1 cellular context compared by ENCODE assay signal in the genomic region with DNA sequence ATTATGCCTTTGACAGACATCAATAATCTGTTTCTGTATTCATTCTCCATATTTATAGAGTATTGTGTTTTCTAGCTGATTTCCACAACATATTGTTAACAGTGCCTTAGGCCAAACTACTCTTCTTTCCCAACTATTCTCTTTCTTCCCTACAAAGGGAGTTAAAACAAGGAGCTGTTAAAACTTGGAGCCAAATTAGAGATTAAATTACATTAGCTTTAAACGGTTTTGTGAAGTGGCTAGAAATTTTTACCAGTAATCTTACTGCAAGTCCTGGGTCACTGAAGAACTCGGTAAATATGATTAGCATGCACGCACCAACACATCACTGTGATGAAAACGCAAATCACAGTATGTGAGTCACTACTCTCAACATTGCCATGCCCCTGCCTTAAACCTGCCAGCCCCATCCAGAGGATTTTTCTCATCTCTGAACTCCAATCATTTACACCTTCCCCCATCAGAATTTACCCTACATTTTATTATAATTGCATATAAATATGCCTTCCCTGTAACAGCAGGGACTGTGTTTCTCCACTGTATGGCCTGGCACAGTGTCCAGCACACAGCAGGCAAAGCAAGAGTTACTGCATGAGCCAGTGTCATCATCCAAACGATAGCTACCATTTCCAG.
TF ChIP-seq lines count a peak whose summit lies in the region.

No MANE protein-coding gene starts in this region.

TF ChIP-seq in K562, 482 proteins besides CTCF, POLR2A, EP300 and RAD21 (continued from another document and continues in another):
- TF ChIP-seq BRF2 (IDR thresholded peaks at IDR 0.05; ENCODE audit: borderline replicate concordance, insufficient read depth, insufficient read length) (no peak), ZNF79 (CRISPR knock-in tag; IDR thresholded peaks at IDR 0.05; ENCODE audit: low read depth) (no peak), SMARCE1 (IDR thresholded peaks at IDR 0.05) (0 out of 2 replicates have a peak, but pooled peaks have one; percentile 13), U2AF2 (optimal IDR thresholded peaks at IDR 0.05; ENCODE audit: low read depth, low read length) (no peak), CEBPZ (IDR thresholded peaks at IDR 0.05; ENCODE audit: borderline replicate concordance, low read depth, low read length) (no peak), BHLHE40 (IDR thresholded peaks at IDR 0.05; ENCODE audit: low read length) (no peak; the same call in 1 of the 2 replicates), FUS (optimal IDR thresholded peaks at IDR 0.05; ENCODE audit: low read depth, low read length) (no peak), FOXJ2 (tag; IDR thresholded peaks at IDR 0.05) (no peak), ZNF780A (CRISPR knock-in tag; IDR thresholded peaks at IDR 0.05) (no peak), CHAMP1 (IDR thresholded peaks at IDR 0.05) (peak; percentile 12; the same call in 1 of the 2 replicates), IRF9 (tag; IDR thresholded peaks at IDR 0.05) (no peak), NFATC3 (IDR thresholded peaks at IDR 0.05) (no peak), HNRNPH1 (optimal IDR thresholded peaks at IDR 0.05; ENCODE audit: low read depth, low read length) (no peak), HMG20B (CRISPR knock-in tag; IDR thresholded peaks at IDR 0.05) (no peak), LCOR (CRISPR knock-in tag; IDR thresholded peaks at IDR 0.05) (no peak), MTA3 (IDR thresholded peaks at IDR 0.05; ENCODE audit: borderline replicate concordance) (no peak), HNRNPL (IDR thresholded peaks at IDR 0.05; ENCODE audit: low read depth, low read length) (no peak), ZNF316 (IDR thresholded peaks at IDR 0.05) (no peak), HDGF (IDR thresholded peaks at IDR 0.05) (0 out of 2 replicates have a peak, but pooled peaks have one; percentile 55), RCOR1 (IDR thresholded peaks at IDR 0.05; ENCODE audit: borderline replicate concordance in 1 of 2, low read depth in 2 of 2, low read length in 2 of 2) (0 out of 4 replicates have a peak, but pooled peaks of 1 of the 2 experiments have one; percentile 32), MYC (IDR thresholded peaks at IDR 0.05; ENCODE audit: low read depth, low read length) (0 out of 2 replicates have a peak, but pooled peaks have one; percentile 27), MYC (CRISPR knock-in tag; IDR thresholded peaks at IDR 0.05; ENCODE audit: borderline replicate concordance, low read depth) (no peak), SAFB2 (IDR thresholded peaks at IDR 0.05; ENCODE audit: borderline replicate concordance, low read depth, low read length, severe bottlenecking) (no peak), ZNF696 (CRISPR knock-in tag; conservative IDR thresholded peaks at IDR 0.05) (no peak), ZZZ3 (IDR thresholded peaks at IDR 0.05) (no peak), ZNF282 (CRISPR knock-in tag; IDR thresholded peaks at IDR 0.05) (no peak), HCFC1 (IDR thresholded peaks at IDR 0.05; ENCODE audit: low read depth, low read length) (no peak), ZNF324 (CRISPR knock-in tag; IDR thresholded peaks at IDR 0.05) (no peak), ZNF197 (CRISPR knock-in tag; IDR thresholded peaks at IDR 0.05; ENCODE audit: low read depth) (no peak), ELF4 (CRISPR knock-in tag; IDR thresholded peaks at IDR 0.05) (no peak), IFI16 (CRISPR knock-in tag; IDR thresholded peaks at IDR 0.05) (no peak)
- TF ChIP-seq, protein P1, sequence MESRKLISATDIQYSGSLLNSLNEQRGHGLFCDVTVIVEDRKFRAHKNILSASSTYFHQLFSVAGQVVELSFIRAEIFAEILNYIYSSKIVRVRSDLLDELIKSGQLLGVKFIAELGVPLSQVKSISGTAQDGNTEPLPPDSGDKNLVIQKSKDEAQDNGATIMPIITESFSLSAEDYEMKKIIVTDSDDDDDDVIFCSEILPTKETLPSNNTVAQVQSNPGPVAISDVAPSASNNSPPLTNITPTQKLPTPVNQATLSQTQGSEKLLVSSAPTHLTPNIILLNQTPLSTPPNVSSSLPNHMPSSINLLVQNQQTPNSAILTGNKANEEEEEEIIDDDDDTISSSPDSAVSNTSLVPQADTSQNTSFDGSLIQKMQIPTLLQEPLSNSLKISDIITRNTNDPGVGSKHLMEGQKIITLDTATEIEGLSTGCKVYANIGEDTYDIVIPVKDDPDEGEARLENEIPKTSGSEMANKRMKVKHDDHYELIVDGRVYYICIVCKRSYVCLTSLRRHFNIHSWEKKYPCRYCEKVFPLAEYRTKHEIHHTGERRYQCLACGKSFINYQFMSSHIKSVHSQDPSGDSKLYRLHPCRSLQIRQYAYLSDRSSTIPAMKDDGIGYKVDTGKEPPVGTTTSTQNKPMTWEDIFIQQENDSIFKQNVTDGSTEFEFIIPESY (CRISPR knock-in tag; IDR thresholded peaks at IDR 0.05) = no peak
- TF ChIP-seq, protein P2, sequence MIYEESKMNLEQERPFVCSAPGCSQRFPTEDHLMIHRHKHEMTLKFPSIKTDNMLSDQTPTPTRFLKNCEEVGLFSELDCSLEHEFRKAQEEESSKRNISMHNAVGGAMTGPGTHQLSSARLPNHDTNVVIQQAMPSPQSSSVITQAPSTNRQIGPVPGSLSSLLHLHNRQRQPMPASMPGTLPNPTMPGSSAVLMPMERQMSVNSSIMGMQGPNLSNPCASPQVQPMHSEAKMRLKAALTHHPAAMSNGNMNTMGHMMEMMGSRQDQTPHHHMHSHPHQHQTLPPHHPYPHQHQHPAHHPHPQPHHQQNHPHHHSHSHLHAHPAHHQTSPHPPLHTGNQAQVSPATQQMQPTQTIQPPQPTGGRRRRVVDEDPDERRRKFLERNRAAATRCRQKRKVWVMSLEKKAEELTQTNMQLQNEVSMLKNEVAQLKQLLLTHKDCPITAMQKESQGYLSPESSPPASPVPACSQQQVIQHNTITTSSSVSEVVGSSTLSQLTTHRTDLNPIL (CRISPR knock-in tag; IDR thresholded peaks at IDR 0.05) = 0 out of 2 replicates have a peak, but pooled peaks have one; percentile 12
- TF ChIP-seq, protein P3, sequence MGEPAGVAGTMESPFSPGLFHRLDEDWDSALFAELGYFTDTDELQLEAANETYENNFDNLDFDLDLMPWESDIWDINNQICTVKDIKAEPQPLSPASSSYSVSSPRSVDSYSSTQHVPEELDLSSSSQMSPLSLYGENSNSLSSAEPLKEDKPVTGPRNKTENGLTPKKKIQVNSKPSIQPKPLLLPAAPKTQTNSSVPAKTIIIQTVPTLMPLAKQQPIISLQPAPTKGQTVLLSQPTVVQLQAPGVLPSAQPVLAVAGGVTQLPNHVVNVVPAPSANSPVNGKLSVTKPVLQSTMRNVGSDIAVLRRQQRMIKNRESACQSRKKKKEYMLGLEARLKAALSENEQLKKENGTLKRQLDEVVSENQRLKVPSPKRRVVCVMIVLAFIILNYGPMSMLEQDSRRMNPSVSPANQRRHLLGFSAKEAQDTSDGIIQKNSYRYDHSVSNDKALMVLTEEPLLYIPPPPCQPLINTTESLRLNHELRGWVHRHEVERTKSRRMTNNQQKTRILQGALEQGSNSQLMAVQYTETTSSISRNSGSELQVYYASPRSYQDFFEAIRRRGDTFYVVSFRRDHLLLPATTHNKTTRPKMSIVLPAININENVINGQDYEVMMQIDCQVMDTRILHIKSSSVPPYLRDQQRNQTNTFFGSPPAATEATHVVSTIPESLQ (CRISPR knock-in tag; IDR thresholded peaks at IDR 0.05) = no peak
- TF ChIP-seq, protein P4, sequence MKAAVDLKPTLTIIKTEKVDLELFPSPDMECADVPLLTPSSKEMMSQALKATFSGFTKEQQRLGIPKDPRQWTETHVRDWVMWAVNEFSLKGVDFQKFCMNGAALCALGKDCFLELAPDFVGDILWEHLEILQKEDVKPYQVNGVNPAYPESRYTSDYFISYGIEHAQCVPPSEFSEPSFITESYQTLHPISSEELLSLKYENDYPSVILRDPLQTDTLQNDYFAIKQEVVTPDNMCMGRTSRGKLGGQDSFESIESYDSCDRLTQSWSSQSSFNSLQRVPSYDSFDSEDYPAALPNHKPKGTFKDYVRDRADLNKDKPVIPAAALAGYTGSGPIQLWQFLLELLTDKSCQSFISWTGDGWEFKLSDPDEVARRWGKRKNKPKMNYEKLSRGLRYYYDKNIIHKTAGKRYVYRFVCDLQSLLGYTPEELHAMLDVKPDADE (conservative IDR thresholded peaks at IDR 0.05; ENCODE audit: control insufficient read depth, low read depth, low read length) = no peak
- TF ChIP-seq, protein P5, sequence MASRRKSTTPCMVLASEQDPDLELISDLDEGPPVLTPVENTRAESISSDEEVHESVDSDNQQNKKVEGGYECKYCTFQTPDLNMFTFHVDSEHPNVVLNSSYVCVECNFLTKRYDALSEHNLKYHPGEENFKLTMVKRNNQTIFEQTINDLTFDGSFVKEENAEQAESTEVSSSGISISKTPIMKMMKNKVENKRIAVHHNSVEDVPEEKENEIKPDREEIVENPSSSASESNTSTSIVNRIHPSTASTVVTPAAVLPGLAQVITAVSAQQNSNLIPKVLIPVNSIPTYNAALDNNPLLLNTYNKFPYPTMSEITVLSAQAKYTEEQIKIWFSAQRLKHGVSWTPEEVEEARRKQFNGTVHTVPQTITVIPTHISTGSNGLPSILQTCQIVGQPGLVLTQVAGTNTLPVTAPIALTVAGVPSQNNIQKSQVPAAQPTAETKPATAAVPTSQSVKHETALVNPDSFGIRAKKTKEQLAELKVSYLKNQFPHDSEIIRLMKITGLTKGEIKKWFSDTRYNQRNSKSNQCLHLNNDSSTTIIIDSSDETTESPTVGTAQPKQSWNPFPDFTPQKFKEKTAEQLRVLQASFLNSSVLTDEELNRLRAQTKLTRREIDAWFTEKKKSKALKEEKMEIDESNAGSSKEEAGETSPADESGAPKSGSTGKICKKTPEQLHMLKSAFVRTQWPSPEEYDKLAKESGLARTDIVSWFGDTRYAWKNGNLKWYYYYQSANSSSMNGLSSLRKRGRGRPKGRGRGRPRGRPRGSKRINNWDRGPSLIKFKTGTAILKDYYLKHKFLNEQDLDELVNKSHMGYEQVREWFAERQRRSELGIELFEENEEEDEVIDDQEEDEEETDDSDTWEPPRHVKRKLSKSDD (conservative IDR thresholded peaks at IDR 0.05; ENCODE audit: low read length) = no peak
- TF ChIP-seq, protein P6, sequence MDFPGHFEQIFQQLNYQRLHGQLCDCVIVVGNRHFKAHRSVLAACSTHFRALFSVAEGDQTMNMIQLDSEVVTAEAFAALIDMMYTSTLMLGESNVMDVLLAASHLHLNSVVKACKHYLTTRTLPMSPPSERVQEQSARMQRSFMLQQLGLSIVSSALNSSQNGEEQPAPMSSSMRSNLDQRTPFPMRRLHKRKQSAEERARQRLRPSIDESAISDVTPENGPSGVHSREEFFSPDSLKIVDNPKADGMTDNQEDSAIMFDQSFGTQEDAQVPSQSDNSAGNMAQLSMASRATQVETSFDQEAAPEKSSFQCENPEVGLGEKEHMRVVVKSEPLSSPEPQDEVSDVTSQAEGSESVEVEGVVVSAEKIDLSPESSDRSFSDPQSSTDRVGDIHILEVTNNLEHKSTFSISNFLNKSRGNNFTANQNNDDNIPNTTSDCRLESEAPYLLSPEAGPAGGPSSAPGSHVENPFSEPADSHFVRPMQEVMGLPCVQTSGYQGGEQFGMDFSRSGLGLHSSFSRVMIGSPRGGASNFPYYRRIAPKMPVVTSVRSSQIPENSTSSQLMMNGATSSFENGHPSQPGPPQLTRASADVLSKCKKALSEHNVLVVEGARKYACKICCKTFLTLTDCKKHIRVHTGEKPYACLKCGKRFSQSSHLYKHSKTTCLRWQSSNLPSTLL (IDR thresholded peaks at IDR 0.05) = no peak
